18 cellular contexts compared by ENCODE assay signal in genomic region chr6:39520411-39520810, GRCh38.
"Had no signal": no experiment of that assay in that cellular context is flagged by ENCODE, and none has a peak within 500 bp of the region (broad histone marks: within the 10 kb centered on the region; RNA-seq: fewer than 3 reads in every experiment).

No MANE protein-coding gene starts in this region.

- H3K27ac Mint-ChIP-seq: activated CD4-positive, alpha-beta T cell treated with anti-CD3 and anti-CD28 coated beads, Interleukin-2, amount 10 ng/mL, durations not matched to agents 24 days and 14 days; activated CD8-positive, alpha-beta T cell treated with anti-CD3 and anti-CD28 coated beads, Interleukin-2, amount 10 ng/mL, durations not matched to agents 7 days and 5 days; activated naive CD8-positive, alpha-beta T cell; brain; naive B cell; neural progenitor cell; T-helper 2 cell treated with Interferon-gamma antibody and Interleukin-4, amounts not matched to agents 5 μg/mL and 100 μg/mL, for 36 hours had no signal

- H3K27ac ChIP-seq: neural progenitor cell, tibial artery, uterus had no signal

- H3K4me3 ChIP-seq: neural progenitor cell, tibial artery, uterus had no signal

- ATAC-seq: activated CD8-positive, alpha-beta T cell treated with anti-CD3 and anti-CD28 coated beads, Interleukin-2, amount 10 ng/mL, durations not matched to agents 7 days and 5 days had no signal

- H3K4me1 Mint-ChIP-seq: activated CD4-positive, alpha-beta T cell treated with anti-CD3 and anti-CD28 coated beads, Interleukin-2, amount 10 ng/mL, durations not matched to agents 24 days and 14 days; brain; naive B cell; neural progenitor cell had no signal

- H3K27me3 Mint-ChIP-seq: brain had no signal

- H3K36me3 Mint-ChIP-seq: activated naive CD8-positive, alpha-beta T cell; brain; naive B cell; neural progenitor cell had no signal

- H3K27me3 ChIP-seq: neural progenitor cell, tibial artery, uterus had no signal

- H3K9me3 ChIP-seq: tibial artery, uterus had no signal

- DNase-seq: activated CD4-positive, alpha-beta T cell treated with anti-CD3 and anti-CD28 coated beads, Interleukin-2, amount 10 ng/mL, durations not matched to agents 24 days and 14 days; activated CD4-positive, CD25-positive, alpha-beta regulatory T cell; activated CD8-positive, alpha-beta memory T cell treated with anti-CD3 and anti-CD28 coated beads, Interleukin-2, amount 50 U/mL, for 4 hours; activated CD8-positive, alpha-beta T cell treated with anti-CD3 and anti-CD28 coated beads, Interleukin-2, amount 10 ng/mL, durations not matched to agents 7 days and 5 days; activated gamma-delta T cell treated with Interleukin-2 at 50 U/mL for 16 hours; activated T-cell treated with anti-CD3 and anti-CD28 coated beads, Interleukin-2, amount 50 U/mL, for 48 hours; amygdala; cortex of kidney; effector CD8-positive, alpha-beta T cell; left cardiac atrium; naive B cell; stimulated activated CD4-positive, alpha-beta T cell treated with anti-CD3 and anti-CD28 coated beads, Interleukin-2, amount 100 ng/mL, for 24 hours; tibial artery; uterus had no signal

- H3K4me3 Mint-ChIP-seq: activated CD4-positive, alpha-beta T cell treated with anti-CD3 and anti-CD28 coated beads, Interleukin-2, amount 10 ng/mL, durations not matched to agents 24 days and 14 days; activated CD8-positive, alpha-beta T cell treated with anti-CD3 and anti-CD28 coated beads, Interleukin-2, amount 10 ng/mL, durations not matched to agents 7 days and 5 days; activated naive CD8-positive, alpha-beta T cell; brain; naive B cell; neural progenitor cell; T-helper 2 cell treated with Interferon-gamma antibody and Interleukin-4, amounts not matched to agents 5 μg/mL and 100 μg/mL, for 36 hours had no signal

- H3K9me3 Mint-ChIP-seq: activated CD4-positive, alpha-beta T cell treated with anti-CD3 and anti-CD28 coated beads, Interleukin-2, amount 10 ng/mL, durations not matched to agents 24 days and 14 days; neural progenitor cell; T-helper 2 cell treated with Interferon-gamma antibody and Interleukin-4, amounts not matched to agents 5 μg/mL and 100 μg/mL, for 36 hours had no signal

- H3K36me3 ChIP-seq: neural progenitor cell, tibial artery, uterus had no signal

- H3K4me1 ChIP-seq: neural progenitor cell, uterus had no signal
